ENCODE assay signal across 18 cellular contexts in genomic region chr3:33541918-33542317, GRCh38.
"Had no signal": no experiment of that assay in that cellular context is flagged by ENCODE, and none has a peak within 500 bp of the region (broad histone marks: within the 10 kb centered on the region; RNA-seq: fewer than 3 reads in every experiment).

No MANE protein-coding gene starts in this region.

- H3K9me3 Mint-ChIP-seq: activated CD4-positive, alpha-beta T cell treated with anti-CD3 and anti-CD28 coated beads, Interleukin-2, amount 10 ng/mL, durations not matched to agents 24 days and 14 days; activated naive CD4-positive, alpha-beta T cell treated with anti-CD3 and anti-CD28 coated beads, Interleukin-2, amount 50 U/mL, for 24 hours; stimulated activated naive CD8-positive, alpha-beta T cell treated with anti-CD3 and anti-CD28 coated beads, Interleukin-15, Interleukin-2, amounts not matched to agents 100 ng/mL and 50 ng/mL, for 24 hours; T-helper 2 cell treated with Interferon-gamma antibody and Interleukin-4, amounts not matched to agents 5 μg/mL and 100 μg/mL, for 36 hours; type B pancreatic cell had no signal

- DNase-seq: activated CD4-positive, alpha-beta T cell treated with anti-CD3 and anti-CD28 coated beads, Interleukin-2, amount 10 ng/mL, durations not matched to agents 24 days and 14 days; activated CD4-positive, CD25-positive, alpha-beta regulatory T cell; activated CD8-positive, alpha-beta memory T cell treated with anti-CD3 and anti-CD28 coated beads, Interleukin-2, amount 50 U/mL, for 4 hours; activated CD8-positive, alpha-beta T cell treated with anti-CD3 and anti-CD28 coated beads, Interleukin-2, amount 10 ng/mL, durations not matched to agents 7 days and 5 days; activated effector memory CD4-positive, alpha-beta T cell treated with anti-CD3 and anti-CD28 coated beads, Interleukin-2, amount 50 U/mL, for 16 hours; activated T-cell treated with anti-CD3 and anti-CD28 coated beads, Interleukin-2, amount 50 U/mL, for 48 hours; body of pancreas; caudate nucleus; hypothalamus; kidney; left ventricle myocardium superior; ovary had no signal

- H3K9me3 ChIP-seq: body of pancreas, ovary had no signal

- H3K4me3 ChIP-seq: body of pancreas, ovary had no signal

- H3K27me3 ChIP-seq: body of pancreas, ovary had no signal

- H3K27ac ChIP-seq: body of pancreas, ovary had no signal

- H3K27me3 Mint-ChIP-seq: activated CD4-positive, alpha-beta T cell treated with anti-CD3 and anti-CD28 coated beads, Interleukin-2, amount 10 ng/mL, durations not matched to agents 24 days and 14 days; activated naive CD4-positive, alpha-beta T cell treated with anti-CD3 and anti-CD28 coated beads, Interleukin-2, amount 50 U/mL, for 24 hours; stimulated activated naive CD8-positive, alpha-beta T cell treated with anti-CD3 and anti-CD28 coated beads, Interleukin-15, Interleukin-2, amounts not matched to agents 100 ng/mL and 50 ng/mL, for 24 hours; type B pancreatic cell had no signal

- H3K4me3 Mint-ChIP-seq: activated CD4-positive, alpha-beta T cell treated with anti-CD3 and anti-CD28 coated beads, Interleukin-2, amount 10 ng/mL, durations not matched to agents 24 days and 14 days; activated CD8-positive, alpha-beta T cell treated with anti-CD3 and anti-CD28 coated beads, Interleukin-2, amount 10 ng/mL, durations not matched to agents 7 days and 5 days; activated naive CD4-positive, alpha-beta T cell treated with anti-CD3 and anti-CD28 coated beads, Interleukin-2, amount 50 U/mL, for 24 hours; stimulated activated naive CD8-positive, alpha-beta T cell treated with anti-CD3 and anti-CD28 coated beads, Interleukin-15, Interleukin-2, amounts not matched to agents 100 ng/mL and 50 ng/mL, for 24 hours; T-helper 2 cell treated with Interferon-gamma antibody and Interleukin-4, amounts not matched to agents 5 μg/mL and 100 μg/mL, for 36 hours; type B pancreatic cell had no signal

- H3K36me3 ChIP-seq: ovary had no signal

- H3K4me1 Mint-ChIP-seq: activated CD4-positive, alpha-beta T cell treated with anti-CD3 and anti-CD28 coated beads, Interleukin-2, amount 10 ng/mL, durations not matched to agents 24 days and 14 days; activated naive CD4-positive, alpha-beta T cell treated with anti-CD3 and anti-CD28 coated beads, Interleukin-2, amount 50 U/mL, for 24 hours had no signal

- ATAC-seq: activated CD8-positive, alpha-beta T cell treated with anti-CD3 and anti-CD28 coated beads, Interleukin-2, amount 10 ng/mL, durations not matched to agents 7 days and 5 days; body of pancreas; esophagus mucosa; left ventricle myocardium superior; sciatic nerve had no signal

- H3K27ac Mint-ChIP-seq: activated CD4-positive, alpha-beta T cell treated with anti-CD3 and anti-CD28 coated beads, Interleukin-2, amount 10 ng/mL, durations not matched to agents 24 days and 14 days; activated CD8-positive, alpha-beta T cell treated with anti-CD3 and anti-CD28 coated beads, Interleukin-2, amount 10 ng/mL, durations not matched to agents 7 days and 5 days; activated naive CD4-positive, alpha-beta T cell treated with anti-CD3 and anti-CD28 coated beads, Interleukin-2, amount 50 U/mL, for 24 hours; stimulated activated naive CD8-positive, alpha-beta T cell treated with anti-CD3 and anti-CD28 coated beads, Interleukin-15, Interleukin-2, amounts not matched to agents 100 ng/mL and 50 ng/mL, for 24 hours; T-helper 2 cell treated with Interferon-gamma antibody and Interleukin-4, amounts not matched to agents 5 μg/mL and 100 μg/mL, for 36 hours; type B pancreatic cell had no signal
